13 cellular contexts compared by ENCODE assay signal in genomic region chr10:124966008-124966407, GRCh38. TPM values are rescaled to one million over a fixed set of nuclear protein-coding genes. Genes with fewer than 3 reads are reported as not detected.
DNase-seq lines count a peak whose midpoint lies in the region; ATAC-seq and TF ChIP-seq lines count a peak whose summit lies in the region.
"Had no signal": no experiment of that assay in that cellular context is flagged by ENCODE, and none has a peak within 500 bp of the region (broad histone marks: within the 10 kb centered on the region; RNA-seq: fewer than 3 reads in every experiment).

No MANE protein-coding gene starts in this region.

- no peak overlapping the region for H3K56ac ChIP-seq in IMR-90 (ENCODE audit: extremely low read depth, insufficient read depth, low read length)

- H4K8ac ChIP-seq in IMR-90 (ENCODE audit: low read depth in 2 of 2, low read length in 2 of 2): no peak overlapping the region
- H4K8ac ChIP-seq in mesenchymal stem cell (ENCODE audit: low read length): no peak overlapping the region
- no peak overlapping the region for H4K8ac ChIP-seq in trophoblast cell (ENCODE audit: low read depth, low read length)

- H3K4me1 ChIP-seq in IMR-90 (ENCODE audit: control insufficient read depth, insufficient read depth, low read length): peaks cover 15% of the 10 kb centered on the region
- H3K4me1 ChIP-seq in mesenchymal stem cell (ENCODE audit: control insufficient read depth, insufficient read depth, low read depth, low read length): peaks cover 5% of the 10 kb centered on the region
- no peaks in the 10 kb centered on the region for H3K4me1 ChIP-seq in trophoblast cell (ENCODE audit: control insufficient read depth in 1 of 2, insufficient read depth in 2 of 2, low read length in 2 of 2)

- H3K9ac ChIP-seq in IMR-90 (ENCODE audit: low read depth, low read length) (no peak overlapping the region), mesenchymal stem cell (ENCODE audit: low read length) (no peak overlapping the region), trophoblast cell (ENCODE audit: low read length) (no peak overlapping the region)

- no peak overlapping the region for H3K4ac ChIP-seq in IMR-90 (ENCODE audit: low read depth, low read length)
- H3K4ac ChIP-seq in mesenchymal stem cell (ENCODE audit: low read depth in 1 of 2, low read length in 2 of 2): no peak overlapping the region
- H3K4ac ChIP-seq in trophoblast cell (ENCODE audit: low read depth, low read length): no peak overlapping the region

- H2AK5ac ChIP-seq in IMR-90 (ENCODE audit: low read depth, low read length) (no peak overlapping the region), mesenchymal stem cell (ENCODE audit: low read length, severe bottlenecking) (no peak overlapping the region), trophoblast cell (ENCODE audit: low read length) (no peak overlapping the region)

- peaks cover 20% of the 10 kb centered on the region for H3K9me1 ChIP-seq in IMR-90 (ENCODE audit: insufficient read depth, low read length)

- H2BK120ac ChIP-seq in IMR-90 (ENCODE audit: low read depth, low read length) (no peak overlapping the region), mesenchymal stem cell (ENCODE audit: low read depth, low read length) (no peak overlapping the region), trophoblast cell (ENCODE audit: insufficient read depth, low read length, poor library complexity) (no peak overlapping the region)

- H3K23ac ChIP-seq in IMR-90 (ENCODE audit: low read depth, low read length): no peak overlapping the region
- H3K23ac ChIP-seq in mesenchymal stem cell (ENCODE audit: low read length in 2 of 2): no peak overlapping the region
- H3K23ac ChIP-seq in trophoblast cell (ENCODE audit: low read length): no peak overlapping the region

- dilution Hi-C loops in IMR-90 (cut with HindIII; ENCODE audit: low sequenced_read_pairs, unreplicated experiment): no loop called here

- no peak for TF ChIP-seq POLR2A in IMR-90 (IDR thresholded peaks at IDR 0.05; ENCODE audit: low read depth, low read length)

- DNase-seq in IMR-90: peak; percentile 53
- peak; percentile 46 for DNase-seq in choroid plexus epithelial cell (ENCODE audit: low read depth)
- no peak for DNase-seq in mesenchymal stem cell
- no peak for DNase-seq in trophoblast cell
- no peak for DNase-seq in MG63
- no peak for DNase-seq in NCI-H2196 (lab: John Stamatoyannopoulos, UW; ENCODE audit: unreplicated experiment)
- DNase-seq: CD8-positive, alpha-beta T cell; COR-L47; DND-41; GDM1 had no signal

- no CpG with 5 or more reads among the region's 5 CpGs for WGBS in IMR-90 (ENCODE audit: extremely low coverage in 2 of 2, insufficient read length in 1 of 2), 2 experiments
- 93% methylated on average over 3 of the region's 5 CpGs for WGBS in mesenchymal stem cell
- no CpG with 5 or more reads among the region's 5 CpGs for WGBS in trophoblast cell (ENCODE audit: extremely low coverage, insufficient coverage, insufficient read length)

- no peak overlapping the region for H3K14ac ChIP-seq in IMR-90 (replicated peaks; ENCODE audit: low read depth, low read length)
- H3K14ac ChIP-seq in mesenchymal stem cell (ENCODE audit: low read length in 2 of 2): no peak overlapping the region
- no peak overlapping the region for H3K14ac ChIP-seq in trophoblast cell (ENCODE audit: low read length)

- BruUV-seq in IMR-90 (replicated peaks; lab: Mats Ljungman, UMichigan): no TSS peak

- no peak overlapping the region for H2BK20ac ChIP-seq in IMR-90 (ENCODE audit: low read depth, low read length)

- H3K9me3 ChIP-seq in IMR-90 (ENCODE audit: control insufficient read depth, insufficient read depth, low read length): no peaks in the 10 kb centered on the region
- H3K9me3 ChIP-seq in mesenchymal stem cell (ENCODE audit: control insufficient read depth, low read length): no peaks in the 10 kb centered on the region
- no peaks in the 10 kb centered on the region for H3K9me3 ChIP-seq in trophoblast cell (ENCODE audit: insufficient read depth, low read depth, low read length)
- H3K9me3 ChIP-seq in MG63: no peaks in the 10 kb centered on the region

- no peak overlapping the region for H4K12ac ChIP-seq in trophoblast cell (ENCODE audit: low read depth, low read length)

- no peak overlapping the region for H3K18ac ChIP-seq in IMR-90 (ENCODE audit: low read depth, low read length)
- no peak overlapping the region for H3K18ac ChIP-seq in mesenchymal stem cell (ENCODE audit: low read depth in 1 of 2, low read length in 2 of 2)
- H3K18ac ChIP-seq in trophoblast cell (ENCODE audit: low read length): peak overlapping the region; percentile 75

- H3K4me3 ChIP-seq in IMR-90 (ENCODE audit: insufficient read depth, low read depth, low read length): no peak overlapping the region
- H3K4me3 ChIP-seq in choroid plexus epithelial cell (ENCODE audit: low read depth, low read length): no peak overlapping the region
- H3K4me3 ChIP-seq in mesenchymal stem cell (ENCODE audit: insufficient read depth in 1 of 2, low read depth in 1 of 2, low read length in 2 of 2): no peak overlapping the region
- no peak overlapping the region for H3K4me3 ChIP-seq in trophoblast cell (ENCODE audit: low read depth, low read length)
- no peak overlapping the region for H3K4me3 ChIP-seq in MG63

- ATAC-seq in IMR-90 (ENCODE audit: low read depth) (peak; percentile 81), GM21447 (IDR thresholded peaks at IDR 0.05; ENCODE audit: unreplicated experiment) (no peak), GM21423 (IDR thresholded peaks at IDR 0.05; ENCODE audit: unreplicated experiment) (no peak)
- ATAC-seq: CD8-positive, alpha-beta T cell; HCT116 had no signal

- H3K4me2 ChIP-seq in IMR-90 (ENCODE audit: low read depth, low read length) (no peak overlapping the region), mesenchymal stem cell (ENCODE audit: low read length, poor library complexity, severe bottlenecking) (no peak overlapping the region), trophoblast cell (ENCODE audit: low read length) (no peak overlapping the region)

- H4K91ac ChIP-seq in IMR-90 (ENCODE audit: insufficient read depth, low read depth, low read length) (no peak overlapping the region), mesenchymal stem cell (ENCODE audit: low read length) (no peak overlapping the region), trophoblast cell (ENCODE audit: low read depth, low read length) (no peak overlapping the region)

- CTCF ChIA-PET in IMR-90 (lab: Yijun Ruan, JAX): interaction anchor here (0.6 kb wide), 1 partner anchor 162 kb away, joined by 3 read pairs; no protein-coding TSS in a partner anchor

- H3K79me2 ChIP-seq in trophoblast cell (ENCODE audit: control insufficient read depth, insufficient read depth, low read length, poor library complexity): no peaks in the 10 kb centered on the region

- H4K20me1 ChIP-seq in IMR-90 (ENCODE audit: insufficient read depth, low read length): peaks cover 83% of the 10 kb centered on the region

- H3K27me3 ChIP-seq in IMR-90 (ENCODE audit: control insufficient read depth, insufficient read depth, low read length): no peaks in the 10 kb centered on the region
- no peaks in the 10 kb centered on the region for H3K27me3 ChIP-seq in mesenchymal stem cell (ENCODE audit: control insufficient read depth in 1 of 2, insufficient read depth in 1 of 2, low read length in 2 of 2)
- H3K27me3 ChIP-seq in trophoblast cell (ENCODE audit: insufficient read depth, low read length): no peaks in the 10 kb centered on the region
- H3K27me3 ChIP-seq in MG63: no peaks in the 10 kb centered on the region

- TF ChIP-seq RAD21 in IMR-90 (IDR thresholded peaks at IDR 0.05; ENCODE audit: low read length): no peak

- H2AFZ ChIP-seq in IMR-90 (replicated peaks; ENCODE audit: low read length, poor library complexity) (no peak overlapping the region), mesenchymal stem cell (ENCODE audit: low read depth, low read length) (no peak overlapping the region), trophoblast cell (ENCODE audit: insufficient read depth, low read length, poor library complexity) (no peak overlapping the region)

- H3K36me3 ChIP-seq in IMR-90 (ENCODE audit: control insufficient read depth, insufficient read depth, low read length) (peaks cover 23% of the 10 kb centered on the region), mesenchymal stem cell (ENCODE audit: control insufficient read depth in 1 of 2, insufficient read depth in 2 of 2, low read depth in 1 of 2, low read length in 2 of 2) (peaks cover 6 to 43% of the 10 kb centered on the region in 2 experiments), trophoblast cell (ENCODE audit: control insufficient read depth in 1 of 2, insufficient read depth in 2 of 2, low read length in 2 of 2) (peaks cover 11 to 12% of the 10 kb centered on the region in 2 experiments), MG63 (peaks cover 24% of the 10 kb centered on the region)

- no peak overlapping the region for H4K5ac ChIP-seq in IMR-90 (ENCODE audit: low read depth, low read length)

- in situ Hi-C loops in IMR-90 (cut with MboI; ENCODE audit: low sequenced_read_pairs): no loop called here

- H3K27ac ChIP-seq in IMR-90 (ENCODE audit: insufficient read depth, low read length) (peak overlapping the region; percentile 1; the same call in 1 of the 2 replicates), mesenchymal stem cell (ENCODE audit: low read length, poor library complexity, severe bottlenecking) (peak overlapping the region; percentile 20), trophoblast cell (ENCODE audit: low read depth, low read length) (no peak overlapping the region)

- H3K79me1 ChIP-seq in IMR-90 (ENCODE audit: low read depth in 1 of 2, low read length in 2 of 2) (peaks cover 46 to 76% of the 10 kb centered on the region in 2 experiments), mesenchymal stem cell (replicated peaks; ENCODE audit: low read length, poor library complexity, severe bottlenecking) (peaks cover 27% of the 10 kb centered on the region), trophoblast cell (ENCODE audit: low read length) (no peaks in the 10 kb centered on the region)

- TF ChIP-seq CTCF in IMR-90 (conservative IDR thresholded peaks at IDR 0.05; ENCODE audit: low read depth, low read length): no peak
- no peak for TF ChIP-seq CTCF in choroid plexus epithelial cell (conservative IDR thresholded peaks at IDR 0.05; ENCODE audit: low read depth, low read length)

- intact Hi-C loops in IMR-90 (cut with micrococcal nuclease): no loop called here

- no peak overlapping the region for H2AK9ac ChIP-seq in IMR-90 (replicated peaks; ENCODE audit: low read depth, low read length, poor library complexity)

- H2BK12ac ChIP-seq in mesenchymal stem cell (ENCODE audit: low read length in 2 of 2): no peak overlapping the region
- no peak overlapping the region for H2BK12ac ChIP-seq in trophoblast cell (ENCODE audit: low read length)

- POLR2A ChIA-PET in IMR-90 (lab: Charles Lee; ENCODE audit: unreplicated experiment): no interaction called here

- no peak overlapping the region for H2BK15ac ChIP-seq in IMR-90 (ENCODE audit: low read depth, low read length)
- no peak overlapping the region for H2BK15ac ChIP-seq in mesenchymal stem cell (ENCODE audit: low read depth, poor library complexity, severe bottlenecking)

- H2BK5ac ChIP-seq in IMR-90 (ENCODE audit: low read depth, low read length, poor library complexity, severe bottlenecking): no peak overlapping the region
- no peak overlapping the region for H2BK5ac ChIP-seq in mesenchymal stem cell (ENCODE audit: low read depth, low read length, poor library complexity, severe bottlenecking)
- no peak overlapping the region for H2BK5ac ChIP-seq in trophoblast cell (ENCODE audit: low read depth, low read length, poor library complexity)

RNA-seq across cellular contexts. Expression of gene ZRANB1, which starts 24.1 kb away (rescaled TPM):
- 24.7 and 30.3 TPM in 2 replicates for total RNA-seq in IMR-90 (2012; rRNA removed)
- 9.1 and 11.2 TPM in 2 replicates for polyA plus RNA-seq in IMR-90 (2012; rRNA removed)
- 3.0 and 4.6 TPM in 2 replicates for polyA plus RNA-seq in IMR-90 (2012; cell fraction: cytosol; rRNA removed)
- polyA plus RNA-seq in IMR-90 (2012; cell fraction: nucleus; rRNA removed; ENCODE audit: low replicate concordance): 2.6 and 15.3 TPM in 2 replicates
- polyA plus RNA-seq in mesenchymal stem cell (2013, experiment 1 of 2): 17.5 TPM
- 18.6 TPM for polyA plus RNA-seq in mesenchymal stem cell (2013, experiment 2 of 2)
- polyA plus RNA-seq in trophoblast cell (2013): 20.8 and 21.3 TPM in 2 replicates
- total RNA-seq in MG63 (2014; rRNA removed; shearing (Covaris generic); ENCODE audit: low replicate concordance): 20.9 and 24.4 TPM in 2 replicates

Comparison
In these comparisons a context has a peak if more than half of its experiments do, and no peak if none do; other contexts are left out.
1. DNase-seq: peak in IMR-90 (single experiment) and choroid plexus epithelial cell (single experiment); none in mesenchymal stem cell (single experiment), trophoblast cell (0 of 2), MG63 (single experiment) and NCI-H2196 (single experiment).